Comparison of ENCODE assay signal across 10 cellular contexts in genomic region chr4:6471303-6472007, GRCh38. TPM values are rescaled to one million over a fixed set of nuclear protein-coding genes. Genes with fewer than 3 reads are reported as not detected.
DNase-seq lines count a peak whose midpoint lies in the region; ATAC-seq and TF ChIP-seq lines count a peak whose summit lies in the region.
"Had no signal": no experiment of that assay in that cellular context is flagged by ENCODE, and none has a peak within 500 bp of the region (broad histone marks: within the 10 kb centered on the region; RNA-seq: fewer than 3 reads in every experiment).

No MANE protein-coding gene starts in this region.

- H3K27ac ChIP-seq in HUES6 (ENCODE audit: low read depth, low read length): no peak overlapping the region
- peak overlapping the region; percentile 10 to 65 for H3K27ac ChIP-seq in esophagus (ENCODE audit: low read depth in 2 of 2, low read length in 1 of 2)

- ATAC-seq in HG03095 (IDR thresholded peaks at IDR 0.05; ENCODE audit: unreplicated experiment) (no peak), HG03432 (IDR thresholded peaks at IDR 0.05; ENCODE audit: unreplicated experiment) (no peak), GM18517 (IDR thresholded peaks at IDR 0.05; ENCODE audit: unreplicated experiment) (no peak)
- ATAC-seq: T-helper 17 cell had no signal

- H3K27me3 ChIP-seq in HUES6 (ENCODE audit: control insufficient read depth, insufficient read depth, low read length) (peaks cover 79% of the 10 kb centered on the region), esophagus (ENCODE audit: control insufficient read depth in 1 of 2, insufficient read depth in 2 of 2, low read length in 2 of 2) (no peaks in the 10 kb centered on the region)

- H3K9me3 ChIP-seq in HUES6 (ENCODE audit: control insufficient read depth, insufficient read depth, low read depth, low read length) (no peaks in the 10 kb centered on the region), esophagus (ENCODE audit: control insufficient read depth in 2 of 2, insufficient read depth in 1 of 2, low read depth in 1 of 2, low read length in 1 of 2) (peaks cover 0 to 3% of the 10 kb centered on the region in 2 donors)

- 1 to 3% methylated on average over 28 of the region's 28 CpGs for WGBS in esophagus, 2 donors

- H3K4me1 ChIP-seq in HUES6 (ENCODE audit: control insufficient read depth, insufficient read depth, low read length) (peaks cover 17% of the 10 kb centered on the region; the same call in 1 of the 2 replicates), esophagus (ENCODE audit: control insufficient read depth in 2 of 2, insufficient read depth in 2 of 2, low read length in 1 of 2) (peaks cover 5 to 19% of the 10 kb centered on the region in 2 donors)

- H3K36me3 Mint-ChIP-seq in osteocyte (ENCODE audit: unreplicated experiment): no peaks in the 10 kb centered on the region

- in situ Hi-C loops in ACHN (cut with HindIII; ENCODE audit: low pct_ligation_motif_present, low pct_unique_long_range_greater_than_20kb, low sequenced_read_pairs): no loop called here

- H3K4me1 Mint-ChIP-seq in osteocyte (ENCODE audit: unreplicated experiment): peaks cover 5% of the 10 kb centered on the region

- no peaks in the 10 kb centered on the region for H3K9me3 Mint-ChIP-seq in osteocyte (ENCODE audit: unreplicated experiment)

- no peak overlapping the region for H3K9ac ChIP-seq in HUES6 (ENCODE audit: low read length)

- H3K27ac Mint-ChIP-seq in osteocyte (ENCODE audit: unreplicated experiment): no peak overlapping the region
- H3K27ac Mint-ChIP-seq: T-helper 17 cell had no signal

- H3K4me3 Mint-ChIP-seq in osteocyte (ENCODE audit: unreplicated experiment): peak overlapping the region; percentile 29
- H3K4me3 Mint-ChIP-seq: T-helper 17 cell had no signal

- H3K36me3 ChIP-seq in HUES6 (ENCODE audit: control insufficient read depth, insufficient read depth, low read length): no peaks in the 10 kb centered on the region
- H3K36me3 ChIP-seq in esophagus (ENCODE audit: control insufficient read depth in 2 of 2, insufficient read depth in 2 of 2, low read length in 1 of 2): peaks cover 0 to 3% of the 10 kb centered on the region in 2 donors

- DNase-seq in ACHN (peak; percentile 19), osteocyte (ENCODE audit: extremely low spot score, unreplicated experiment) (peak; percentile 63), AG20443 (ENCODE audit: low spot score) (no peak)
- DNase-seq: activated gamma-delta T cell, T-helper 17 cell had no signal

- no peak for TF ChIP-seq CTCF in osteocyte (IDR thresholded peaks at IDR 0.05)

- H3K4me3 ChIP-seq in HUES6 (ENCODE audit: low read depth, low read length) (peak overlapping the region; percentile 77), esophagus (ENCODE audit: low read depth in 1 of 2, low read length in 2 of 2) (peak overlapping the region; percentile 61 to 68)

- peaks cover 66% of the 10 kb centered on the region for H3K27me3 Mint-ChIP-seq in osteocyte (ENCODE audit: unreplicated experiment)

RNA-seq across cellular contexts. Expression of gene PPP2R2C, which starts 1.0 kb away (rescaled TPM):
- 10 to 100 TPM; 23.2 to 26.7 TPM for polyA plus RNA-seq in esophagus
- not detected in 2 replicates for total RNA-seq in osteocyte
- total RNA-seq: T-helper 17 cell had no signal
